Comparison of ENCODE assay signal across 14 cellular contexts in genomic region chr6:122020588-122021271, GRCh38.
DNase-seq lines count a peak whose midpoint lies in the region; ATAC-seq, FAIRE-seq and TF ChIP-seq lines count a peak whose summit lies in the region.
"Had no signal": no experiment of that assay in that cellular context is flagged by ENCODE, and none has a peak within 500 bp of the region (broad histone marks: within the 10 kb centered on the region; RNA-seq: fewer than 3 reads in every experiment).

No MANE protein-coding gene starts in this region.

- no peak for TF ChIP-seq EP300 in H1 (IDR thresholded peaks at IDR 0.05; ENCODE audit: borderline replicate concordance in 1 of 2, low read depth in 2 of 2, low read length in 2 of 2)

- no peak for FAIRE-seq in H1 (lab: Jason Lieb, UNC)

- no peak overlapping the region for H2BK15ac ChIP-seq in H1 (ENCODE audit: low read length)

- POLR2A ChIA-PET in H1 (lab: Charles Lee; ENCODE audit: partially characterized antibody): no interaction called here
- POLR2A ChIA-PET in RWPE1 (lab: Yijun Ruan, JAX; ENCODE audit: low non-redundant PET): no interaction called here

- TF ChIP-seq CTCF in H1 (IDR thresholded peaks at IDR 0.05; ENCODE audit: control extremely low read depth in 1 of 3, insufficient read depth in 1 of 3, low read depth in 1 of 3, low read length in 3 of 3) (no peak), RWPE1 (conservative IDR thresholded peaks at IDR 0.05; ENCODE audit: low read depth) (no peak)

- no peak overlapping the region for H2BK12ac ChIP-seq in H1 (ENCODE audit: low read depth, low read length)

- ATAC-seq in GM19043 (IDR thresholded peaks at IDR 0.05; ENCODE audit: low read depth, unreplicated experiment) (peak; percentile 97), GM21825 (IDR thresholded peaks at IDR 0.05; ENCODE audit: unreplicated experiment) (peak; percentile 98), HG03097 (IDR thresholded peaks at IDR 0.05; ENCODE audit: low FRiP score, unreplicated experiment) (peak; percentile 98), GM18868 (IDR thresholded peaks at IDR 0.05; ENCODE audit: unreplicated experiment) (no peak)

- no peak for TF ChIP-seq POLR2A in H1 (IDR thresholded peaks at IDR 0.05; ENCODE audit: control extremely low read depth in 1 of 2, low read depth in 2 of 2, low read length in 2 of 2)

- H2AK5ac ChIP-seq in H1 (ENCODE audit: low read depth, low read length): no peak overlapping the region

- no peak overlapping the region for H4K5ac ChIP-seq in H1 (ENCODE audit: insufficient read length, low read depth, low read length)

- CTCF ChIA-PET in H1 (lab: Charles Lee; ENCODE audit: partially characterized antibody) (interaction anchor here (0.7 kb wide), 1 partner anchor 237 kb away, joined by 3 read pairs; no protein-coding TSS in a partner anchor), RWPE1 (lab: Yijun Ruan, JAX) (no interaction called here)

- H4K8ac ChIP-seq in H1 (ENCODE audit: extremely low read depth, insufficient read depth, low read length): no peak overlapping the region

- no peak for TF ChIP-seq RAD21 in H1 (IDR thresholded peaks at IDR 0.05 in 1 of 2, conservative IDR thresholded peaks at IDR 0.05 in 1 of 2; ENCODE audit: low read depth in 2 of 2, low read length in 2 of 2)

- no peak overlapping the region for H3K4ac ChIP-seq in H1 (replicated peaks; ENCODE audit: insufficient read length, low read depth, low read length)

- H3K23me2 ChIP-seq in H1 (ENCODE audit: low read depth, low read length): no peaks in the 10 kb centered on the region

- no peak overlapping the region for H2BK5ac ChIP-seq in H1 (ENCODE audit: low read depth, low read length)

- H3K27ac ChIP-seq in H1 (ENCODE audit: low read depth, low read length) (no peak overlapping the region), RWPE1 (no peak overlapping the region)
- H3K27ac ChIP-seq: cardiac muscle cell had no signal

- H3K14ac ChIP-seq in H1 (ENCODE audit: insufficient read length): no peak overlapping the region

- H4K91ac ChIP-seq in H1 (replicated peaks; ENCODE audit: insufficient read length, low read length): no peak overlapping the region

- WGBS in H1 (ENCODE audit: extremely low coverage in 1 of 2, insufficient coverage in 1 of 2, insufficient read length in 1 of 2, insufficient replicate concordance in 2 of 2, low coverage in 1 of 2, low lambda C conversion rate in 2 of 2, missing lambda C conversion rate in 1 of 2), 2 experiments: 88% methylated on average over 3 of the region's 3 CpGs; no CpG with 5 or more reads in 1 of the 2 experiments

- H3K27me3 ChIP-seq in H1 (replicated peaks in 1 of 4; ENCODE audit: control insufficient read depth in 3 of 4, extremely low read depth in 1 of 4, insufficient read depth in 3 of 4, low read length in 3 of 4): no peaks in the 10 kb centered on the region
- H3K27me3 ChIP-seq: cardiac muscle cell had no signal

- no peaks in the 10 kb centered on the region for H4K20me1 ChIP-seq in H1 (replicated peaks in 1 of 2; ENCODE audit: control insufficient read depth in 1 of 2, insufficient read depth in 2 of 2, low read length in 2 of 2)

- peak overlapping the region; percentile 26; the same call in 1 of the 2 replicates for H2AFZ ChIP-seq in H1 (ENCODE audit: low read length)

- H2BK120ac ChIP-seq in H1 (replicated peaks; ENCODE audit: low read depth, low read length): no peak overlapping the region

- no peaks in the 10 kb centered on the region for H3K9me3 ChIP-seq in H1 (ENCODE audit: insufficient read depth in 2 of 2, low read depth in 1 of 2, low read length in 1 of 2)

- no peak overlapping the region for H3K18ac ChIP-seq in H1 (ENCODE audit: extremely low read depth, low read length)

- no peaks in the 10 kb centered on the region for H3K79me2 ChIP-seq in H1 (ENCODE audit: control insufficient read depth in 1 of 2, insufficient read depth in 2 of 2, low read length in 2 of 2)

- no peaks in the 10 kb centered on the region for H3K36me3 ChIP-seq in H1 (ENCODE audit: control insufficient read depth in 2 of 4, insufficient read depth in 4 of 4, low read length in 3 of 4)
- H3K36me3 ChIP-seq: cardiac muscle cell had no signal

- H3K79me1 ChIP-seq in H1 (ENCODE audit: low read depth, low read length): no peaks in the 10 kb centered on the region

- H3K56ac ChIP-seq in H1 (replicated peaks; ENCODE audit: insufficient read length, low read depth, low read length): no peak overlapping the region

- no peak for DNase-seq in H1 (ENCODE audit: low read depth in 1 of 2, low spot score in 2 of 2)
- no peak for DNase-seq in middle frontal gyrus (ENCODE audit: extremely low spot score, low spot score)
- no peak for DNase-seq in hypothalamus (lab: John Stamatoyannopoulos, UW)
- DNase-seq in RWPE1 (ENCODE audit: low spot score): no peak
- DNase-seq: activated gamma-delta T cell; CD4-positive, CD25-positive, alpha-beta regulatory T cell; mesendoderm; NCI-H2081; stimulated activated CD4-positive, alpha-beta T cell treated with anti-CD3 and anti-CD28 coated beads, Interleukin-2, amount 100 ng/mL, for 48 hours had no signal

- H2BK20ac ChIP-seq in H1 (ENCODE audit: low read length): no peak overlapping the region

- no peaks in the 10 kb centered on the region for H3K4me1 ChIP-seq in H1 (replicated peaks in 1 of 4; ENCODE audit: control insufficient read depth in 3 of 4, insufficient read depth in 4 of 4, low read length in 3 of 4)

- H3K4me2 ChIP-seq in H1 (ENCODE audit: insufficient read depth in 1 of 2, low read depth in 2 of 2, low read length in 2 of 2): no peak overlapping the region

- H3K4me3 ChIP-seq in H1 (ENCODE audit: extremely low read depth in 1 of 4, insufficient read depth in 2 of 4, low read depth in 3 of 4, low read length in 4 of 4): no peak overlapping the region
- H3K4me3 ChIP-seq: cardiac muscle cell had no signal

- no peak overlapping the region for H3K9ac ChIP-seq in H1 (replicated peaks in 1 of 4; ENCODE audit: extremely low read depth in 1 of 4, low read depth in 3 of 4, low read length in 3 of 4)

- H3K23ac ChIP-seq in H1 (ENCODE audit: insufficient read length): no peak overlapping the region

TF ChIP-seq in H1, 55 proteins besides CTCF, POLR2A, EP300 and RAD21:
- TF ChIP-seq NRF1 (IDR thresholded peaks at IDR 0.05; ENCODE audit: low read depth, low read length) (no peak), RFX5 (IDR thresholded peaks at IDR 0.05; ENCODE audit: borderline replicate concordance, low read depth, low read length) (no peak), SIN3A (conservative IDR thresholded peaks at IDR 0.05 in 1 of 2, IDR thresholded peaks at IDR 0.05 in 1 of 2; ENCODE audit: low read depth in 1 of 2, low read length in 2 of 2) (no peak), POLR2AphosphoS5 (IDR thresholded peaks at IDR 0.05; ENCODE audit: low read depth, low read length) (no peak), KDM1A (IDR thresholded peaks at IDR 0.05; ENCODE audit: borderline replicate concordance, low read length) (no peak), SUZ12 (IDR thresholded peaks at IDR 0.05; ENCODE audit: low read length) (no peak), BACH1 (IDR thresholded peaks at IDR 0.05; ENCODE audit: low read length) (no peak), RNF2 (IDR thresholded peaks at IDR 0.05; ENCODE audit: borderline replicate concordance, low read depth, low read length, missing control alignments, poor library complexity, severe bottlenecking) (no peak), ATF2 (IDR thresholded peaks at IDR 0.05; ENCODE audit: low read length) (no peak), JUN (IDR thresholded peaks at IDR 0.05; ENCODE audit: low read depth, low read length) (no peak), SIRT6 (IDR thresholded peaks at IDR 0.05; ENCODE audit: low read length) (no peak), CBX5 (IDR thresholded peaks at IDR 0.05; ENCODE audit: low read depth, low read length) (no peak), ATF3 (IDR thresholded peaks at IDR 0.05; ENCODE audit: insufficient read depth, low read depth, low read length) (no peak), ZNF274 (IDR thresholded peaks at IDR 0.05; ENCODE audit: borderline replicate concordance, extremely low read depth, low read length) (no peak), POU5F1 (IDR thresholded peaks at IDR 0.05; ENCODE audit: low read depth, low read length) (no peak), SP1 (IDR thresholded peaks at IDR 0.05; ENCODE audit: low read depth, low read length) (no peak), KDM4A (IDR thresholded peaks at IDR 0.05; ENCODE audit: low read depth, low read length, severe bottlenecking) (no peak)
